In the genomic region with DNA sequence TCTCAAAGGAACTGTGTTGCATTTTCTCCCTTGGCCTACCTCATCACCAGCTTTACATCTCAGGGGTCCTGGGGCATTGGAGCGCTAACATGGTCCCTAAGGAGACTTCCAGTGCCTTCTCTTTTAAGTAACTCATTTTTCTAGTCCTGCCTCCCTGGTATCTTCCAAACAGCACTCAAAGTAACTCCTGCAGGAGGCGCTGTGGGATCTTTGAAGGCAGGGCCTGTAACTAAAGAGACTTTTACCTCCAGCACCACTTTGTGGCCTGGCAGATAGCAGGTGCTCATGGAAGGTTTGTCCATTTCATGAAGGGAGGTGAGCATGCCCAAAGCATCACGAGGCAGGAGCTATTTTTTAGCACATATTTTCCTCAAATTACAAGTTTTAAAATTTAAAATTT, we compare ENCODE assay signal across 9 cellular contexts.
DNase-seq lines count a peak whose midpoint lies in the region; ATAC-seq and TF ChIP-seq lines count a peak whose summit lies in the region.
"Had no signal": no experiment of that assay in that cellular context is flagged by ENCODE, and none has a peak within 500 bp of the region (broad histone marks: within the 10 kb centered on the region; RNA-seq: fewer than 3 reads in every experiment).

No MANE protein-coding gene starts in this region.

- no peaks in the 10 kb centered on the region for H3K79me2 ChIP-seq in MM.1S (ENCODE audit: low read length)

- H3K4me2 ChIP-seq in MM.1S (ENCODE audit: low read depth, low read length), result no peak overlapping the region

- H3F3A ChIP-seq in MM.1S (ENCODE audit: insufficient read depth, low read length), result no peaks in the 10 kb centered on the region

- H3K36me3 ChIP-seq in MM.1S (replicated peaks; ENCODE audit: insufficient read depth, low read length) (no peaks in the 10 kb centered on the region), left lung (no peaks in the 10 kb centered on the region)

- H3K9me3 ChIP-seq in MM.1S (replicated peaks; ENCODE audit: insufficient read depth, low read length) (no peaks in the 10 kb centered on the region), left lung (no peaks in the 10 kb centered on the region)

- no peak overlapping the region for H3K4me3 ChIP-seq in MM.1S (ENCODE audit: low read length)
- H3K4me3 ChIP-seq in left lung, result no peak overlapping the region
- H3K4me3 ChIP-seq: skin epidermis had no signal

- intact Hi-C loops in CD14-positive monocyte (cut with micrococcal nuclease), result no loop called here
- intact Hi-C loops in left lung (cut with DNase I), result no loop called here

- peak; percentile 80 for ATAC-seq in GM18505 (IDR thresholded peaks at IDR 0.05; ENCODE audit: unreplicated experiment)
- peak; percentile 62 for ATAC-seq in left lung

- H3K36me3 Mint-ChIP-seq in CD14-positive monocyte, result no peaks in the 10 kb centered on the region

- no peaks in the 10 kb centered on the region for H3K9me2 ChIP-seq in MM.1S (replicated peaks; ENCODE audit: insufficient read depth, low read length)

- H3K4me3 Mint-ChIP-seq in CD14-positive monocyte, result no peak overlapping the region

- H4K20me1 ChIP-seq in MM.1S (ENCODE audit: insufficient read depth, low read length), result no peaks in the 10 kb centered on the region

- DNase-seq in CD14-positive monocyte (ENCODE audit: low spot score), result no peak
- DNase-seq in MM.1S, result peak; percentile 55
- DNase-seq in activated T-cell treated with anti-CD3 and anti-CD28 coated beads, Interleukin-2, amount 50 U/mL, for 48 hours, result peak; percentile 60 to 66
- peak in 1 of 2 donors; percentile 36 for DNase-seq in left lung
- DNase-seq in NCI-H2196 (lab: John Stamatoyannopoulos, UW; ENCODE audit: unreplicated experiment), result no peak
- no peak for DNase-seq in activated gamma-delta T cell (lab: John Stamatoyannopoulos, UW)
- DNase-seq in NCI-H2107 (lab: John Stamatoyannopoulos, UW), result no peak

- H3K27me3 ChIP-seq in MM.1S (replicated peaks; ENCODE audit: insufficient read depth, low read length) (no peaks in the 10 kb centered on the region), left lung (no peaks in the 10 kb centered on the region)

- no peaks in the 10 kb centered on the region for H3K4me1 Mint-ChIP-seq in CD14-positive monocyte

- TF ChIP-seq CTCF in CD14-positive monocyte (IDR thresholded peaks at IDR 0.05) (peak; percentile 31), MM.1S (IDR thresholded peaks at IDR 0.05; ENCODE audit: low read length) (peak; percentile 58), left lung (IDR thresholded peaks at IDR 0.05) (peak; percentile 17 to 29)

- no peak overlapping the region for H3K9ac ChIP-seq in MM.1S (ENCODE audit: low read length)

- H3K27me3 Mint-ChIP-seq in CD14-positive monocyte (ENCODE audit: low read depth in 3 of 3), result peaks cover 0 to 5% (median 0%) of the 10 kb centered on the region in 3 donors

- H3K27ac Mint-ChIP-seq in CD14-positive monocyte, result no peak overlapping the region

- no peaks in the 10 kb centered on the region for H3K9me3 Mint-ChIP-seq in CD14-positive monocyte

- H3K4me1 ChIP-seq in MM.1S (ENCODE audit: low read length) (no peaks in the 10 kb centered on the region), left lung (no peaks in the 10 kb centered on the region)

- H3K27ac ChIP-seq in MM.1S (ENCODE audit: low read length) (no peak overlapping the region), left lung (no peak overlapping the region)
- H3K27ac ChIP-seq: skin epidermis had no signal

- no peak for TF ChIP-seq POLR2A in GM18505 (IDR thresholded peaks at IDR 0.05; ENCODE audit: borderline replicate concordance, extremely low read depth, insufficient read depth, insufficient read length)

- no peak overlapping the region for H2AFZ ChIP-seq in MM.1S (ENCODE audit: low read length)

Comparison
In these comparisons a context has a peak if more than half of its experiments do, and no peak if none do; other contexts are left out.
1. DNase-seq: peak in MM.1S (single experiment) and activated T-cell treated with anti-CD3 and anti-CD28 coated beads, Interleukin-2, amount 50 U/mL, for 48 hours (2 of 2); none in CD14-positive monocyte (single experiment), NCI-H2196 (single experiment), activated gamma-delta T cell (single experiment) and NCI-H2107 (single experiment).
2. Peak in every context shown above with its lines, with median percentiles within 50 percentile points of each other: CTCF ChIP-seq.